In genomic region chr21:45162809-45163208, GRCh38 we compare ENCODE assay signal across 23 cellular contexts.
"Had no signal": no experiment of that assay in that cellular context is flagged by ENCODE, and none has a peak within 500 bp of the region (broad histone marks: within the 10 kb centered on the region; RNA-seq: fewer than 3 reads in every experiment).

No MANE protein-coding gene starts in this region.

- DNase-seq: activated B cell treated with CpG ODN at 0.5 μM for 24 hours; activated CD4-positive, alpha-beta T cell treated with anti-CD3 and anti-CD28 coated beads for 4 hours; activated CD4-positive, alpha-beta T cell treated with anti-CD3 and anti-CD28 coated beads, Interleukin-2, amount 50 U/mL, for 48 hours; activated gamma-delta T cell; activated T-cell treated with anti-CD3 and anti-CD28 coated beads, Interleukin-2, amount 50 U/mL, for 72 hours; anterior cingulate cortex; body of pancreas; dermis blood vessel endothelial cell; effector CD8-positive, alpha-beta T cell; foreskin melanocyte; glutamatergic neuron; immature natural killer cell; naive thymus-derived CD8-positive, alpha-beta T cell; ovary; stimulated activated CD4-positive, alpha-beta T cell treated with anti-CD3 and anti-CD28 coated beads, Interleukin-4, amount 100 ng/mL, for 24 hours; T-helper 9 cell had no signal

- H3K27me3 Mint-ChIP-seq: activated B cell treated with CpG ODN at 0.5 μM for 24 hours; activated naive CD4-positive, alpha-beta T cell treated with anti-CD3 and anti-CD28 coated beads, Interleukin-2, amount 50 U/mL, for 24 hours; naive thymus-derived CD8-positive, alpha-beta T cell; stimulated activated naive CD8-positive, alpha-beta T cell treated with anti-CD3 and anti-CD28 coated beads, Interleukin-15, Interleukin-2, amounts not matched to agents 100 ng/mL and 50 ng/mL, for 24 hours had no signal

- H3K4me1 Mint-ChIP-seq: activated naive CD4-positive, alpha-beta T cell treated with anti-CD3 and anti-CD28 coated beads, Interleukin-2, amount 50 U/mL, for 24 hours; immature natural killer cell had no signal

- H3K27ac ChIP-seq: body of pancreas, cardiac muscle cell, left lung, ovary had no signal

- H3K27ac Mint-ChIP-seq: activated B cell treated with CpG ODN at 0.5 μM for 24 hours; activated T-cell treated with anti-CD3 and anti-CD28 coated beads, Interleukin-2, amount 50 U/mL, for 72 hours; immature natural killer cell; stimulated activated naive CD8-positive, alpha-beta T cell treated with anti-CD3 and anti-CD28 coated beads, Interleukin-15, Interleukin-2, amounts not matched to agents 100 ng/mL and 50 ng/mL, for 24 hours had no signal

- H3K27me3 ChIP-seq: body of pancreas, cardiac muscle cell, hepatocyte, left lung, ovary, tibial nerve had no signal

- H3K9me3 Mint-ChIP-seq: activated naive CD4-positive, alpha-beta T cell treated with anti-CD3 and anti-CD28 coated beads, Interleukin-2, amount 50 U/mL, for 24 hours; activated T-cell treated with anti-CD3 and anti-CD28 coated beads, Interleukin-2, amount 50 U/mL, for 72 hours; immature natural killer cell; naive thymus-derived CD8-positive, alpha-beta T cell; stimulated activated naive CD8-positive, alpha-beta T cell treated with anti-CD3 and anti-CD28 coated beads, Interleukin-15, Interleukin-2, amounts not matched to agents 100 ng/mL and 50 ng/mL, for 24 hours had no signal

- H3K4me3 Mint-ChIP-seq: activated B cell treated with CpG ODN at 0.5 μM for 24 hours; activated naive CD4-positive, alpha-beta T cell treated with anti-CD3 and anti-CD28 coated beads, Interleukin-2, amount 50 U/mL, for 24 hours; activated T-cell treated with anti-CD3 and anti-CD28 coated beads, Interleukin-2, amount 50 U/mL, for 72 hours; immature natural killer cell; naive thymus-derived CD8-positive, alpha-beta T cell; stimulated activated naive CD8-positive, alpha-beta T cell treated with anti-CD3 and anti-CD28 coated beads, Interleukin-15, Interleukin-2, amounts not matched to agents 100 ng/mL and 50 ng/mL, for 24 hours had no signal

- H3K4me3 ChIP-seq: body of pancreas, cardiac muscle cell, hepatocyte, left lung, ovary, tibial nerve had no signal

- H3K9me3 ChIP-seq: body of pancreas, left lung, ovary, tibial nerve had no signal

- H3K36me3 ChIP-seq: cardiac muscle cell, ovary had no signal

- ATAC-seq: activated T-cell treated with anti-CD3 and anti-CD28 coated beads, Interleukin-2, amount 50 U/mL, for 72 hours; body of pancreas; left lung; naive thymus-derived CD8-positive, alpha-beta T cell; sciatic nerve had no signal

- H3K4me1 ChIP-seq: body of pancreas had no signal
